In the genomic region with DNA sequence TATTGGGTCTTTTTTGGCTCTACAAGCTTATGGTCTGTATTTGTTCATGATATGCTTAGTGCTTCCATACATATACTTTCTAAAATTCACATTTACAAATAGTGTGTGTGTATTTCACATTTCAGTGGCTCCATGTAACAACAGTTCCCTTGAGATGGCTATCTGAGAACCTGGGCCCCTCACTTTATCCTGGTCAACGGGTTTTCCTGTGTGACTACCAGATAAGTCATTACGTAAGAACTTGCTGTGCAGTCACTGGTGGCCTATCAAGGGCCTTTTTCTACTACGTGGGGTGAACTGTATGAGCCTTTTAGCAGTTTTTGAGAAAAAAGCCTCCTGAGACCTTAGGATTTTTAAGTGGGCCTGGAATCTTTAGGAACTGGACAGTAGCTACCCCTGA, we compare ENCODE assay signal across 17 cellular contexts. TPM values are rescaled to one million over a fixed set of nuclear protein-coding genes. Genes with fewer than 3 reads are reported as not detected.
DNase-seq lines count a peak whose midpoint lies in the region; ATAC-seq, FAIRE-seq and TF ChIP-seq lines count a peak whose summit lies in the region.
"Had no signal": no experiment of that assay in that cellular context is flagged by ENCODE, and none has a peak within 500 bp of the region (broad histone marks: within the 10 kb centered on the region; RNA-seq: fewer than 3 reads in every experiment).

No MANE protein-coding gene starts in this region.

- peak overlapping the region in 2 of 9 donors; percentile 17 to 27 for H3K27ac Mint-ChIP-seq in naive thymus-derived CD4-positive, alpha-beta T cell
- H3K27ac Mint-ChIP-seq: activated T-cell treated with anti-CD3 and anti-CD28 coated beads, Interleukin-2, amount 50 U/mL, for 72 hours; type B pancreatic cell had no signal

- POLR2A ChIA-PET in endothelial cell of umbilical vein (lab: Charles Lee): no interaction called here
- POLR2A ChIA-PET in naive thymus-derived CD4-positive, alpha-beta T cell (lab: Charles Lee): no interaction called here

- H3K4me1 Mint-ChIP-seq in naive thymus-derived CD4-positive, alpha-beta T cell: peaks cover 12 to 62% (median 43%) of the 10 kb centered on the region in 7 donors

- H3K36me3 ChIP-seq in endothelial cell of umbilical vein (ENCODE audit: control insufficient read depth in 2 of 2, extremely low read depth in 1 of 2, insufficient read depth in 2 of 2, low read length in 2 of 2) (no peaks in the 10 kb centered on the region), smooth muscle cell (ENCODE audit: low read depth) (no peaks in the 10 kb centered on the region), HAP-1 (replicated peaks) (no peaks in the 10 kb centered on the region)
- H3K36me3 ChIP-seq in naive thymus-derived CD4-positive, alpha-beta T cell (ENCODE audit: control insufficient read depth in 2 of 3, insufficient read depth in 3 of 3, low read length in 3 of 3): peaks cover 0 to 4% (median 0%) of the 10 kb centered on the region in 3 experiments
- H3K36me3 ChIP-seq: esophagus squamous epithelium had no signal

- in situ Hi-C loops in HAP-1 (cut with MboI; ENCODE audit: low sequenced_read_pairs): no loop called here

- no peak for FAIRE-seq in RCC 7860 (lab: Jason Lieb, UNC)
- FAIRE-seq in endothelial cell of umbilical vein (lab: Jason Lieb, UNC): no peak

- H3K27me3 ChIP-seq in endothelial cell of umbilical vein (ENCODE audit: control insufficient read depth in 2 of 2, insufficient read depth in 2 of 2, low read length in 2 of 2) (no peaks in the 10 kb centered on the region), smooth muscle cell (ENCODE audit: low read depth) (no peaks in the 10 kb centered on the region), HAP-1 (ENCODE audit: low read depth) (no peaks in the 10 kb centered on the region)
- H3K27me3 ChIP-seq in naive thymus-derived CD4-positive, alpha-beta T cell (ENCODE audit: control insufficient read depth in 2 of 2, insufficient read depth in 2 of 2, low read length in 2 of 2): no peaks in the 10 kb centered on the region
- H3K27me3 ChIP-seq: esophagus squamous epithelium had no signal

- H3K4me2 ChIP-seq in endothelial cell of umbilical vein (ENCODE audit: insufficient read depth, low read length) (no peak overlapping the region), smooth muscle cell (peak overlapping the region; percentile 27)
- H3K4me2 ChIP-seq: KMS-11 had no signal

- H3K4me3 ChIP-seq in endothelial cell of umbilical vein (replicated peaks in 1 of 3; ENCODE audit: insufficient read depth in 1 of 3, low read depth in 1 of 3, low read length in 3 of 3) (no peak overlapping the region), smooth muscle cell (no peak overlapping the region), HAP-1 (no peak overlapping the region)
- no peak overlapping the region for H3K4me3 ChIP-seq in naive thymus-derived CD4-positive, alpha-beta T cell (ENCODE audit: low read length)
- H3K4me3 ChIP-seq: esophagus squamous epithelium had no signal

- CTCF ChIA-PET in endothelial cell of umbilical vein (lab: Charles Lee): interaction anchor here (1.1 kb wide), 1 partner anchor 43 kb away, joined by 3 read pairs; no protein-coding TSS in a partner anchor
- CTCF ChIA-PET in naive thymus-derived CD4-positive, alpha-beta T cell (lab: Charles Lee): no interaction called here

- H3K9ac ChIP-seq in endothelial cell of umbilical vein (replicated peaks; ENCODE audit: extremely low read depth, insufficient read depth, low read length) (no peak overlapping the region), smooth muscle cell (ENCODE audit: low read depth) (no peak overlapping the region)
- H3K9ac ChIP-seq: KMS-11 had no signal

- 21% methylated on average over 3 of the region's 3 CpGs for WGBS in smooth muscle cell (ENCODE audit: low lambda C conversion rate)

- no peak for ATAC-seq in naive thymus-derived CD4-positive, alpha-beta T cell
- ATAC-seq: activated T-cell treated with anti-CD3 and anti-CD28 coated beads, Interleukin-2, amount 50 U/mL, for 72 hours; right cardiac atrium had no signal

- intact Hi-C loops in endothelial cell of umbilical vein (cut with micrococcal nuclease): no loop called here
- intact Hi-C loops in naive thymus-derived CD4-positive, alpha-beta T cell (cut with micrococcal nuclease): no loop called here

- TF ChIP-seq CTCF in endothelial cell of umbilical vein (IDR thresholded peaks at IDR 0.05; ENCODE audit: extremely low read depth in 1 of 2, insufficient read depth in 1 of 2, low read depth in 1 of 2, low read length in 2 of 2): no peak
- TF ChIP-seq CTCF in smooth muscle cell (IDR thresholded peaks at IDR 0.05; ENCODE audit: borderline replicate concordance, insufficient read depth, poor library complexity, severe bottlenecking): no peak

- no peaks in the 10 kb centered on the region for H4K20me1 ChIP-seq in endothelial cell of umbilical vein (replicated peaks; ENCODE audit: control insufficient read depth, extremely low read depth, insufficient read depth, low read length)
- H4K20me1 ChIP-seq in smooth muscle cell (ENCODE audit: low read depth): peaks cover 99% of the 10 kb centered on the region

- H3K4me1 ChIP-seq in endothelial cell of umbilical vein (ENCODE audit: control insufficient read depth, extremely low read depth, insufficient read depth, low read length) (peaks cover 4% of the 10 kb centered on the region), smooth muscle cell (ENCODE audit: low read depth) (peaks cover 33% of the 10 kb centered on the region), HAP-1 (peaks cover 10% of the 10 kb centered on the region)
- peaks cover 0 to 6% of the 10 kb centered on the region in 2 donors for H3K4me1 ChIP-seq in naive thymus-derived CD4-positive, alpha-beta T cell (ENCODE audit: control insufficient read depth in 2 of 2, insufficient read depth in 2 of 2, low read length in 2 of 2)

- dilution Hi-C loops in endothelial cell of umbilical vein (cut with MboI; ENCODE audit: extremely low pct_ligation_motif_present, low sequenced_read_pairs): no loop called here

- DNase-seq in NCI-H82 (lab: John Stamatoyannopoulos, UW) (peak; percentile 21), NCI-H82 treated with DMSO at 0.1 percent for 48 hours (lab: John Stamatoyannopoulos, UW; ENCODE audit: unreplicated experiment) (no peak), RCC 7860 (ENCODE audit: low spot score) (peak; percentile 6), endothelial cell of umbilical vein (ENCODE audit: low read depth, low spot score) (no peak), smooth muscle cell (lab: John Stamatoyannopoulos, UW; ENCODE audit: unreplicated experiment) (no peak), NCI-H128 (lab: John Stamatoyannopoulos, UW; ENCODE audit: unreplicated experiment) (no peak), HAP-1 (ENCODE audit: low spot score in 2 of 2) (no peak)
- DNase-seq in naive thymus-derived CD4-positive, alpha-beta T cell: no peak
- DNase-seq: activated T-cell treated with anti-CD3 and anti-CD28 coated beads, Interleukin-2, amount 50 U/mL, for 72 hours; DMS53; esophagus squamous epithelium; immature natural killer cell; NCI-H2227 treated with DMSO at 0.1 percent for 48 hours; right cardiac atrium; SHP77 treated with DMSO at 0.1 percent for 48 hours had no signal

- no peaks in the 10 kb centered on the region for H3K79me2 ChIP-seq in endothelial cell of umbilical vein (ENCODE audit: control insufficient read depth, insufficient read depth, low read length)
- H3K79me2 ChIP-seq in smooth muscle cell (ENCODE audit: low read depth): peaks cover 99% of the 10 kb centered on the region

- H3K9me1 ChIP-seq in endothelial cell of umbilical vein (replicated peaks; ENCODE audit: control insufficient read depth, extremely low read depth, insufficient read depth, low read length): no peaks in the 10 kb centered on the region

- no peaks in the 10 kb centered on the region for H3K27me3 Mint-ChIP-seq in naive thymus-derived CD4-positive, alpha-beta T cell
- H3K27me3 Mint-ChIP-seq: type B pancreatic cell had no signal

- H2AFZ ChIP-seq in endothelial cell of umbilical vein (ENCODE audit: low read depth, low read length) (no peak overlapping the region), smooth muscle cell (ENCODE audit: low read depth) (no peak overlapping the region)

- TF ChIP-seq POLR2A in endothelial cell of umbilical vein (IDR thresholded peaks at IDR 0.05; ENCODE audit: low read depth, low read length): no peak

- H3K27ac ChIP-seq in endothelial cell of umbilical vein (ENCODE audit: insufficient read depth, low read depth, low read length) (no peak overlapping the region), smooth muscle cell (ENCODE audit: low read depth) (peak overlapping the region; percentile 22)
- no peak overlapping the region for H3K27ac ChIP-seq in naive thymus-derived CD4-positive, alpha-beta T cell (ENCODE audit: low read depth, low read length)
- H3K27ac ChIP-seq: KMS-11 had no signal

- H3K9me3 Mint-ChIP-seq in naive thymus-derived CD4-positive, alpha-beta T cell: peaks cover 0 to 14% (median 4%) of the 10 kb centered on the region in 11 donors
- H3K9me3 Mint-ChIP-seq: immature natural killer cell had no signal

- BruUV-seq in endothelial cell of umbilical vein (replicated peaks; lab: Mats Ljungman, UMichigan): no TSS peak

- H3K4me3 Mint-ChIP-seq in naive thymus-derived CD4-positive, alpha-beta T cell: no peak overlapping the region
- H3K4me3 Mint-ChIP-seq: immature natural killer cell, type B pancreatic cell had no signal

- peaks cover 16% of the 10 kb centered on the region for H3F3A ChIP-seq in smooth muscle cell (ENCODE audit: low read depth)

- no peaks in the 10 kb centered on the region for H3K9me3 ChIP-seq in endothelial cell of umbilical vein (replicated peaks; ENCODE audit: control insufficient read depth, insufficient read depth, low read length)
- H3K9me3 ChIP-seq in smooth muscle cell (replicated peaks; ENCODE audit: low read depth): no peaks in the 10 kb centered on the region
- H3K9me3 ChIP-seq in HAP-1: no peaks in the 10 kb centered on the region
- no peaks in the 10 kb centered on the region for H3K9me3 ChIP-seq in naive thymus-derived CD4-positive, alpha-beta T cell (ENCODE audit: control insufficient read depth in 2 of 3, low read length in 3 of 3)
- H3K9me3 ChIP-seq: esophagus squamous epithelium had no signal

- H3K36me3 Mint-ChIP-seq in naive thymus-derived CD4-positive, alpha-beta T cell: peaks cover 5 to 35% (median 17%) of the 10 kb centered on the region in 5 donors

RNA-seq across cellular contexts. Expression of a gene that starts 41.1 kb away (rescaled TPM):
- total RNA-seq in endothelial cell of umbilical vein (26.6 and 28.5 TPM in 2 replicates), smooth muscle cell (74.1 and 87.8 TPM in 2 replicates)
- polyA plus RNA-seq in endothelial cell of umbilical vein (11.4 and 13.3 TPM in 2 replicates), smooth muscle cell (74.1 and 90.8 TPM in 2 replicates)
- polyA plus RNA-seq in endothelial cell of umbilical vein (2011; cell fraction: cytosol; rRNA removed): 13.6 and 13.7 TPM in 2 replicates
- polyA plus RNA-seq in endothelial cell of umbilical vein (2011; cell fraction: nucleus; rRNA removed): 38.6 and 40.2 TPM in 2 replicates
- polyA plus RNA-seq in endothelial cell of umbilical vein (2012): 11.9 and 22.6 TPM in 2 replicates
- 24.3 and 28.2 TPM in 2 replicates for polyA minus RNA-seq in endothelial cell of umbilical vein
- 92.7 TPM for polyA minus RNA-seq in endothelial cell of umbilical vein (2011; cell fraction: cytosol; rRNA and poly(A)+ RNA removed)
- 39.8 and 54.1 TPM in 2 replicates for polyA minus RNA-seq in endothelial cell of umbilical vein (2011; cell fraction: nucleus; rRNA and poly(A)+ RNA removed)
- total RNA-seq in naive thymus-derived CD4-positive, alpha-beta T cell: 10 to 100 TPM; 35.2 to 76.4 (median 46.1) TPM
- 10 to 100 TPM; 16.9 to 27.1 TPM for polyA plus RNA-seq in naive thymus-derived CD4-positive, alpha-beta T cell

Comparison
In these comparisons a context has a peak if more than half of its experiments do, and no peak if none do; other contexts are left out.
1. DNase-seq: peak in NCI-H82 (single experiment) and RCC 7860 (single experiment); none in NCI-H82 treated with DMSO at 0.1 percent for 48 hours (single experiment), endothelial cell of umbilical vein (single experiment), smooth muscle cell (single experiment), NCI-H128 (single experiment), HAP-1 (0 of 2) and naive thymus-derived CD4-positive, alpha-beta T cell (0 of 9).